21 cellular contexts compared by ENCODE assay signal in the genomic region with DNA sequence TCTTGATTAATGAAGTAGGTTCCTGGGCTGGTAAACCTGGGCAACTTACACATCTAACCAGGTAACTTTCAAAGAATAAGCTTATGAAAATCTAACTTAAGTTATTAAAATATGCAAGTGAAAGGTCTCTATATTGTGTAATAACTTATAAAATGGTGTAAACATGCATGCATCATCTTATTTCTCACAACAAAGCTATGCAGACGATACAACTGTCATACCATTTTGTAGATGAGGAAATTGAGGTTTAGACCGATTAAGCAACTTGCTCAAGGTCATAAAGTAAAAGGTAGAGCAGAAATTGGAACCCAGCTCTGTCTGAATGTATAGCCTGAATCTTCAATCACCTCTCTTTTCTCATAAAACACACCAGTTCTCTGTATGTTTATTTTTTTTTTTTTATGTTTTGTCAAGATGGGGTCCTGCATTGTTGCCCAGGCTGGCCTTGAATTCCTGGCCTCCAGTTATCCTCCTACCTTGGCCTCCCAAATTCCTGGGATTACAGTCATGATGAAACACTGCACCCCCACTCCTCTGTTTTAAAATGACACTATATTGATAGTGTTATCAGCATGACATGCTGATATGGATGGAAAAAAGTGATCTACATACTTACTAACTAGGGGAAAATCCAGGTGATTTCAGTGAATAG.
DNase-seq lines count a peak whose midpoint lies in the region; ATAC-seq, FAIRE-seq and TF ChIP-seq lines count a peak whose summit lies in the region.
"Had no signal": no experiment of that assay in that cellular context is flagged by ENCODE, and none has a peak within 500 bp of the region (broad histone marks: within the 10 kb centered on the region; RNA-seq: fewer than 3 reads in every experiment).

No MANE protein-coding gene starts in this region.

- FAIRE-seq in GM19239 (lab: Jason Lieb, UNC) = peak; percentile 39

- H3K4me3 Mint-ChIP-seq in type B pancreatic cell = no peak overlapping the region
- H3K4me3 Mint-ChIP-seq: activated B cell treated with CpG ODN at 0.5 μM for 24 hours; activated naive CD8-positive, alpha-beta T cell treated with anti-CD3 and anti-CD28 coated beads for 36 hours; naive thymus-derived CD8-positive, alpha-beta T cell had no signal

- H4K5ac ChIP-seq in mesendoderm (ENCODE audit: low read length) = no peak overlapping the region

- H3K79me2 ChIP-seq in mesendoderm (ENCODE audit: control insufficient read depth, insufficient read depth, low read length) = no peaks in the 10 kb centered on the region

- no peak overlapping the region for H2BK120ac ChIP-seq in mesendoderm (ENCODE audit: low read depth, low read length)

- no peak overlapping the region for H3K27ac ChIP-seq in mesendoderm (ENCODE audit: low read depth, low read length)
- H3K27ac ChIP-seq: brain microvascular endothelial cell, esophagus squamous epithelium, hepatocyte, SJSA1, skin epidermis had no signal

- peak overlapping the region; percentile 60 for H3K18ac ChIP-seq in mesendoderm (ENCODE audit: low read length)

- H3K79me1 ChIP-seq in mesendoderm (ENCODE audit: low read length) = peaks cover 4% of the 10 kb centered on the region

- H3K4me1 ChIP-seq in mesendoderm (ENCODE audit: control insufficient read depth, low read depth, low read length) = peaks cover 9% of the 10 kb centered on the region
- H3K4me1 ChIP-seq: SJSA1 had no signal

- no CpG with 5 or more reads among the region's 2 CpGs for WGBS in mesendoderm (ENCODE audit: extremely low coverage, insufficient coverage, low lambda C conversion rate)

- no peak overlapping the region for H3K4me2 ChIP-seq in mesendoderm (ENCODE audit: low read length)
- H3K4me2 ChIP-seq: hepatocyte had no signal

- no peak for TF ChIP-seq CTCF in choroid plexus epithelial cell (conservative IDR thresholded peaks at IDR 0.05; ENCODE audit: low read depth, low read length)
- TF ChIP-seq CTCF in type B pancreatic cell (conservative IDR thresholded peaks at IDR 0.05) = no peak

- DNase-seq in GM19239 (ENCODE audit: insufficient read length, low spot score) (no peak), MV-4-11 (lab: John Stamatoyannopoulos, UW) (peak; percentile 49), choroid plexus epithelial cell (ENCODE audit: low read depth) (peak; percentile 55), mesendoderm (no peak), type B pancreatic cell (ENCODE audit: extremely low spot score, unreplicated experiment) (no peak), HUDEP-2 (lab: John Stamatoyannopoulos, UW; ENCODE audit: unreplicated experiment in 76 of 76) (no peak)
- DNase-seq: activated B cell treated with CpG ODN at 0.5 μM for 24 hours; activated naive CD8-positive, alpha-beta T cell treated with anti-CD3 and anti-CD28 coated beads for 36 hours; brain microvascular endothelial cell; DMS153; esophagus squamous epithelium; islet precursor cell; MM.1S; naive thymus-derived CD8-positive, alpha-beta T cell; NCI-H2081; stimulated activated CD4-positive, alpha-beta T cell treated with anti-CD3 and anti-CD28 coated beads, Interleukin-4, amount 100 ng/mL, for 4 hours had no signal

- no peak overlapping the region for H3K4me3 ChIP-seq in choroid plexus epithelial cell (ENCODE audit: low read depth, low read length)
- no peak overlapping the region for H3K4me3 ChIP-seq in mesendoderm (ENCODE audit: low read length)
- H3K4me3 ChIP-seq: BLaER1 treated with 17β-estradiol and CSF1 and Interleukin-3, amounts not matched to agents 10 nM and 100 nM; esophagus squamous epithelium; hepatocyte; SJSA1; skin epidermis had no signal

- H3K36me3 Mint-ChIP-seq in type B pancreatic cell = peaks cover 12% of the 10 kb centered on the region

- H3K36me3 ChIP-seq in mesendoderm (ENCODE audit: control insufficient read depth, insufficient read depth, low read length) = no peaks in the 10 kb centered on the region
- H3K36me3 ChIP-seq: brain microvascular endothelial cell had no signal

- ATAC-seq in GM18909 (IDR thresholded peaks at IDR 0.05; ENCODE audit: poor library complexity, unreplicated experiment) = no peak
- ATAC-seq: naive thymus-derived CD8-positive, alpha-beta T cell had no signal

- H2AK5ac ChIP-seq in mesendoderm (ENCODE audit: low read length) = no peak overlapping the region

- peaks cover 24% of the 10 kb centered on the region for H3K4me1 Mint-ChIP-seq in type B pancreatic cell (ENCODE audit: unreplicated experiment)

- no peak overlapping the region for H3K56ac ChIP-seq in mesendoderm (ENCODE audit: low read length)

- no peak overlapping the region for H4K8ac ChIP-seq in mesendoderm (ENCODE audit: low read depth, low read length)

- H2BK5ac ChIP-seq in mesendoderm (ENCODE audit: low read length) = no peak overlapping the region

- no peak overlapping the region for H3K23ac ChIP-seq in mesendoderm (ENCODE audit: low read length)

- no peak overlapping the region for H3K4ac ChIP-seq in mesendoderm (ENCODE audit: low read depth, low read length)

- H2BK15ac ChIP-seq in mesendoderm (replicated peaks; ENCODE audit: low read depth) = no peak overlapping the region

- H3K27me3 Mint-ChIP-seq in type B pancreatic cell = no peaks in the 10 kb centered on the region
- H3K27me3 Mint-ChIP-seq: activated B cell treated with CpG ODN at 0.5 μM for 24 hours; activated naive CD8-positive, alpha-beta T cell treated with anti-CD3 and anti-CD28 coated beads for 36 hours; naive thymus-derived CD8-positive, alpha-beta T cell had no signal

- no peak overlapping the region for H3K9ac ChIP-seq in mesendoderm (ENCODE audit: low read length)
- H3K9ac ChIP-seq: BLaER1 treated with 17β-estradiol and CSF1 and Interleukin-3, amounts not matched to agents 10 nM and 100 nM had no signal

- peaks cover 9% of the 10 kb centered on the region for H3K9me3 Mint-ChIP-seq in type B pancreatic cell
- H3K9me3 Mint-ChIP-seq: activated B cell treated with CpG ODN at 0.5 μM for 24 hours; activated naive CD8-positive, alpha-beta T cell treated with anti-CD3 and anti-CD28 coated beads for 36 hours; naive thymus-derived CD8-positive, alpha-beta T cell had no signal

- H3K27ac Mint-ChIP-seq in type B pancreatic cell = no peak overlapping the region
- H3K27ac Mint-ChIP-seq: activated B cell treated with CpG ODN at 0.5 μM for 24 hours; activated naive CD8-positive, alpha-beta T cell treated with anti-CD3 and anti-CD28 coated beads for 36 hours had no signal

- H3K27me3 ChIP-seq in mesendoderm (ENCODE audit: insufficient read depth, low read length, poor library complexity) = no peaks in the 10 kb centered on the region
- H3K27me3 ChIP-seq: BLaER1 treated with 17β-estradiol and CSF1 and Interleukin-3, amounts not matched to agents 10 nM and 100 nM; brain microvascular endothelial cell; esophagus squamous epithelium; hepatocyte; SJSA1 had no signal

Comparison
In these comparisons a context has a peak if more than half of its experiments do, and no peak if none do; other contexts are left out.
1. DNase-seq: peak in MV-4-11 (single experiment) and choroid plexus epithelial cell (single experiment); none in GM19239 (single experiment), mesendoderm (single experiment), type B pancreatic cell (single experiment) and HUDEP-2 (0 of 76).